Comparison of ENCODE assay signal across 10 cellular contexts in the genomic region with DNA sequence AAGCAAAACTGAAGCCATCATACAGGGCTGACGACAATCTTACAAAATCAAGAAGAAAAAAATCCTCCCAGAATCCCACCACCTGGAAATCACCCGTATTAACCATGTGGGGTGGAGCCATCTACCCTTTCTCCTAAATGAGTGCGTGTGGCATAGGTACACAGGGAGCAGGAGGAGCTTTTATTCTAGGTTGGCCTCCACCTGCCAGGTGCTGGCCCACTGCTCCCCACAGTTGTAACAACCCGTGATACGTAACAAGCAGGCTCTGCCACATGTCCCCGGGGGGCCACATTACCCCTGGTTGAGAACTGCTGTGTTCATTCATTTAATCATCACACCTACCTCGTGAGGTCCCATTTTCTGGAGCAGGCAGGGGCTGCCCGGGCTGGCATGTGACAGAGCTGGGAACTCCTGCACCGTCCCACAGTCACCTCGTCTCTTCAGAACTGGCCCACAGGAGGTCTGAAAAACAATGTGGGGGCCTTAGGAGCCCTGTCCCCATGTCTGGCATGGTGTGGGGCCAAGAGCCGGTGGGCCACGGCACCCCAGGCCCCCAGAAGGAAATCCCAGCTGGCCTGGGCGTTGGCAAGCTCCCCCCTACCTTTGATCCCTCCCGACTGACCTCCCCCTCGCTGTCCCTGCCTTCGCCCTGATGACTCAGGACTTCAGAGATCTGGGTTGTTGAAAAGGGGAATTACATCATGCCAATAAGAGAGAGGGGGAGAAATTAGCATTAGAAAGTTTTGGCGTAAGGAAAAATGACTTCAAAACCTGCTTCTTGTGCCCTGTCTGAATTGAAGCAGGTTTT. TPM values are rescaled to one million over a fixed set of nuclear protein-coding genes. Genes with fewer than 3 reads are reported as not detected.
DNase-seq lines count a peak whose midpoint lies in the region; ATAC-seq and TF ChIP-seq lines count a peak whose summit lies in the region.
"Had no signal": no experiment of that assay in that cellular context is flagged by ENCODE, and none has a peak within 500 bp of the region (broad histone marks: within the 10 kb centered on the region; RNA-seq: fewer than 3 reads in every experiment).

No MANE protein-coding gene starts in this region.

- no peaks in the 10 kb centered on the region for H3K27me3 Mint-ChIP-seq in central memory CD8-positive, alpha-beta T cell

- no peak overlapping the region for H3K4me3 Mint-ChIP-seq in central memory CD8-positive, alpha-beta T cell

- H2BK15ac ChIP-seq in mesenchymal stem cell (ENCODE audit: low read depth, poor library complexity, severe bottlenecking): no peak overlapping the region

- WGBS in mesenchymal stem cell: 58% methylated on average over 14 of the region's 17 CpGs
- 57 to 61% methylated on average over 17 of the region's 17 CpGs for WGBS in lower leg skin, 2 donors

- peak overlapping the region; percentile 52 for H3K4me2 ChIP-seq in BLaER1
- H3K4me2 ChIP-seq in mesenchymal stem cell (ENCODE audit: low read length, poor library complexity, severe bottlenecking): peak overlapping the region; percentile 36

- H3K27ac ChIP-seq in BLaER1 (peak overlapping the region; percentile 53), mesenchymal stem cell (ENCODE audit: low read length, poor library complexity, severe bottlenecking) (no peak overlapping the region)
- H3K27ac ChIP-seq: ovary had no signal

- peak; percentile 58 for DNase-seq in MG63
- DNase-seq in central memory CD8-positive, alpha-beta T cell (ENCODE audit: low spot score in 2 of 2): no peak
- DNase-seq in mesenchymal stem cell: peak; percentile 83
- DNase-seq in cerebellum (ENCODE audit: low spot score): no peak
- no peak for DNase-seq in lower leg skin (ENCODE audit: low spot score in 2 of 2)
- no peak for DNase-seq in activated T-cell treated with anti-CD3 and anti-CD28 coated beads, Interleukin-2, amount 50 U/mL, for 1 hour
- DNase-seq: activated gamma-delta T cell had no signal

- H2AK5ac ChIP-seq in mesenchymal stem cell (ENCODE audit: low read length, severe bottlenecking): no peak overlapping the region

- H4K20me1 ChIP-seq in BLaER1: peaks cover 100% of the 10 kb centered on the region

- H3K79me1 ChIP-seq in mesenchymal stem cell (replicated peaks; ENCODE audit: low read length, poor library complexity, severe bottlenecking): peaks cover 65% of the 10 kb centered on the region

- no peak overlapping the region for H2BK12ac ChIP-seq in mesenchymal stem cell (ENCODE audit: low read length in 2 of 2)

- H3K9ac ChIP-seq in BLaER1 (no peak overlapping the region; the same call in 1 of the 2 replicates), mesenchymal stem cell (ENCODE audit: low read length) (peak overlapping the region; percentile 76)

- H3K36me3 ChIP-seq in BLaER1 (peaks cover 72% of the 10 kb centered on the region), MG63 (peaks cover 4% of the 10 kb centered on the region; the same call in 1 of the 2 replicates), mesenchymal stem cell (ENCODE audit: control insufficient read depth in 1 of 2, insufficient read depth in 2 of 2, low read depth in 1 of 2, low read length in 2 of 2) (peaks cover 0 to 28% of the 10 kb centered on the region in 2 experiments)
- H3K36me3 ChIP-seq: ovary had no signal

- no peak overlapping the region for H3K14ac ChIP-seq in mesenchymal stem cell (ENCODE audit: low read length in 2 of 2)

- peaks cover 83% of the 10 kb centered on the region for H3K4me1 Mint-ChIP-seq in central memory CD8-positive, alpha-beta T cell

- H2BK120ac ChIP-seq in mesenchymal stem cell (ENCODE audit: low read depth, low read length): no peak overlapping the region

- no peak for TF ChIP-seq POLR2A in lower leg skin (IDR thresholded peaks at IDR 0.05)

- no peak overlapping the region for H2BK5ac ChIP-seq in mesenchymal stem cell (ENCODE audit: low read depth, low read length, poor library complexity, severe bottlenecking)

- peaks cover 30% of the 10 kb centered on the region for H3K36me3 Mint-ChIP-seq in central memory CD8-positive, alpha-beta T cell (ENCODE audit: insufficient read depth)

- H3K27ac Mint-ChIP-seq in central memory CD8-positive, alpha-beta T cell (ENCODE audit: low read depth): peak overlapping the region; percentile 81

- no peak for TF ChIP-seq CTCF in lower leg skin (IDR thresholded peaks at IDR 0.05)

- H4K8ac ChIP-seq in mesenchymal stem cell (ENCODE audit: low read length): no peak overlapping the region

- H3K4me3 ChIP-seq in BLaER1: no peak overlapping the region
- H3K4me3 ChIP-seq in MG63: no peak overlapping the region
- peak overlapping the region in 1 of 2 experiments; percentile 44 for H3K4me3 ChIP-seq in mesenchymal stem cell (ENCODE audit: insufficient read depth in 1 of 2, low read depth in 1 of 2, low read length in 2 of 2)
- H3K4me3 ChIP-seq in lower leg skin (ENCODE audit: low read depth, poor library complexity, severe bottlenecking): no peak overlapping the region
- H3K4me3 ChIP-seq: ovary had no signal

- H3K27me3 ChIP-seq in BLaER1: no peaks in the 10 kb centered on the region
- no peaks in the 10 kb centered on the region for H3K27me3 ChIP-seq in MG63
- H3K27me3 ChIP-seq in mesenchymal stem cell (ENCODE audit: control insufficient read depth in 1 of 2, insufficient read depth in 1 of 2, low read length in 2 of 2): no peaks in the 10 kb centered on the region
- H3K27me3 ChIP-seq: ovary had no signal

- H3K4me1 ChIP-seq in BLaER1 (peaks cover 93% of the 10 kb centered on the region), mesenchymal stem cell (ENCODE audit: control insufficient read depth, insufficient read depth, low read depth, low read length) (peaks cover 33% of the 10 kb centered on the region)

- H3K18ac ChIP-seq in mesenchymal stem cell (ENCODE audit: low read depth in 1 of 2, low read length in 2 of 2): peak overlapping the region in 1 of 2 experiments; percentile 76

- H3K9me3 ChIP-seq in BLaER1 (no peaks in the 10 kb centered on the region), MG63 (no peaks in the 10 kb centered on the region), mesenchymal stem cell (ENCODE audit: control insufficient read depth, low read length) (no peaks in the 10 kb centered on the region)
- H3K9me3 ChIP-seq: ovary had no signal

- H3K9me3 Mint-ChIP-seq in central memory CD8-positive, alpha-beta T cell: no peaks in the 10 kb centered on the region

- H3K4ac ChIP-seq in mesenchymal stem cell (ENCODE audit: low read depth in 1 of 2, low read length in 2 of 2): no peak overlapping the region

- H3K23ac ChIP-seq in mesenchymal stem cell (ENCODE audit: low read length in 2 of 2): peak overlapping the region in 1 of 2 experiments; percentile 9

- no peak overlapping the region for H4K91ac ChIP-seq in mesenchymal stem cell (ENCODE audit: low read length)

- no peak for ATAC-seq in central memory CD8-positive, alpha-beta T cell (replicated peaks; ENCODE audit: extremely low read depth, poor library complexity, severe bottlenecking)
- no peak for ATAC-seq in GM19023 (IDR thresholded peaks at IDR 0.05; ENCODE audit: unreplicated experiment)

- intact Hi-C loops in lower leg skin (cut with DNase I; ENCODE audit: low total_unique reads): no loop called here

- no peak overlapping the region for H2AFZ ChIP-seq in mesenchymal stem cell (ENCODE audit: low read depth, low read length)

RNA-seq across cellular contexts. Expression of gene CMIP, which starts 12.9 kb away (rescaled TPM):
- total RNA-seq in MG63 (2014; rRNA removed; shearing (Covaris generic); ENCODE audit: low replicate concordance): 1.4 and 1.8 TPM in 2 replicates
- 34.5 TPM for polyA plus RNA-seq in mesenchymal stem cell (2013, experiment 1 of 2)
- polyA plus RNA-seq in mesenchymal stem cell (2013, experiment 2 of 2): 34.1 TPM
- total RNA-seq in cerebellum (44.4 TPM), lower leg skin (100 to 1,000 TPM in 1 of 4 donors, 10 to 100 TPM in 3; 53.7 to 115 (median 77.4) TPM)

Comparison
In these comparisons a context has a peak if more than half of its experiments do, and no peak if none do; other contexts are left out.
1. DNase-seq: peak in MG63 (single experiment) and mesenchymal stem cell (single experiment); none in central memory CD8-positive, alpha-beta T cell (0 of 2), cerebellum (single experiment), lower leg skin (0 of 2) and activated T-cell treated with anti-CD3 and anti-CD28 coated beads, Interleukin-2, amount 50 U/mL, for 1 hour (single experiment).
2. RNA of gene CMIP, which starts 12.9 kb away (total RNA-seq): 53.7 to 115 TPM in lower leg skin and 44.4 TPM in cerebellum (single experiment); 1.4 to 1.8 TPM in MG63; every median in the first group is over 10 times any median in the second.